1 cellular context compared by ENCODE assay signal in the genomic region with DNA sequence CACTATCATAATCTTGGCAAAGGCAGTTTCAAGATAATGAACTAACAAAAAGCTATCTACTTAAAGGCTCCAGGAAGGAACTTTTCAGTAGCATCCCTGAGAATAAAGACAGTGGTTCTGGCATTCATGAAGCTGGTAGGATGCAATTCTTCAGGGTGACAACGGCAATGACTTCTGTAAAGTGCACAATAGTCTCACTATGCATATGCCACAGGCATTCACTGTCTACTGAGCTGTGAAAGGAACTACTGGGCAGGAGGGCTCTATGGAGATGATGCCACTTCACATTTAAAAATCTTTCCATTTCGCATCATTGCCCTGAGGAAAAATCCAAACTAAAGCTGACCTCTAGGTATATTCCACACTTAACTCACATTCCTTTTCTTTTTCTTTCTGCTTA.
TF ChIP-seq lines count a peak whose summit lies in the region.

No MANE protein-coding gene starts in this region.

TF ChIP-seq in IMR-90, 13 proteins besides CTCF, POLR2A, EP300 and RAD21:
- no peak for TF ChIP-seq FOS (IDR thresholded peaks at IDR 0.05; ENCODE audit: low read depth, low read length)
TF ChIP-seq in IMR-90: peak in this region for 0.
